12 cellular contexts compared by ENCODE assay signal in the genomic region with DNA sequence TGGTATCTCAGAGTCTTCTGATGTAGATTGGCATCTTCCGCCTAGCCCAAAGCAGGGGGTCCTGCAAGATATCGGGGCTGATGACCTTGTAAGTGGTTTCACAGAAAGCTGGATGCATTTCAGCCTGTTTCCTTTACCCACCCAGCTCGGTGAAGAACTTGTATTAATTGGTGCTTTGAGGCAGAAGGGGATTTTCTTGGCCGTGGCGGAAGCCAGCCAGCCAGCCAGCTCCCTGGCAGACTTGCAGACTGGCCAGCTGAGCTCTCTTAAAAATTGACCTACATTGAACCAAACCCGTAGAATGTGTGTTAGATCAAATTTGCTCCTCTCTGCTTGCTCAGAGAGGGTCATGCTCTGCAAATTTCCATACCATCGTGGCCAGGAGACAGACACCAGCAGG.
"Had no signal": no experiment of that assay in that cellular context is flagged by ENCODE, and none has a peak within 500 bp of the region (broad histone marks: within the 10 kb centered on the region; RNA-seq: fewer than 3 reads in every experiment).

No MANE protein-coding gene starts in this region.

- H3K4me1 Mint-ChIP-seq: naive B cell; stimulated activated effector memory CD8-positive, alpha-beta T cell treated with anti-CD3 and anti-CD28 coated beads, Interleukin-12 subunit alpha, Interleukin-12 subunit beta, amount 100 ng/mL, for 72 hours; T-cell had no signal

- H3K36me3 Mint-ChIP-seq: naive B cell; stimulated activated effector memory CD8-positive, alpha-beta T cell treated with anti-CD3 and anti-CD28 coated beads, Interleukin-12 subunit alpha, Interleukin-12 subunit beta, amount 100 ng/mL, for 72 hours; T-cell; type B pancreatic cell had no signal

- H3K27ac ChIP-seq: coronary artery had no signal

- DNase-seq: activated CD8-positive, alpha-beta memory T cell treated with anti-CD3 and anti-CD28 coated beads, Interleukin-2, amount 50 U/mL, for 4 hours; activated CD8-positive, alpha-beta T cell treated with anti-CD3 and anti-CD28 coated beads for 36 hours; activated T-cell treated with anti-CD3 and anti-CD28 coated beads, Interleukin-2, amount 50 U/mL, for 72 hours; effector CD8-positive, alpha-beta T cell; left ventricle myocardium superior; naive B cell; occipital lobe; T-cell; T1000 had no signal

- H3K4me3 ChIP-seq: coronary artery had no signal

- H3K4me3 Mint-ChIP-seq: activated CD8-positive, alpha-beta T cell treated with anti-CD3 and anti-CD28 coated beads for 36 hours; activated T-cell treated with anti-CD3 and anti-CD28 coated beads, Interleukin-2, amount 50 U/mL, for 72 hours; naive B cell; stimulated activated effector memory CD8-positive, alpha-beta T cell treated with anti-CD3 and anti-CD28 coated beads, Interleukin-12 subunit alpha, Interleukin-12 subunit beta, amount 100 ng/mL, for 72 hours; T-cell; type B pancreatic cell had no signal

- H3K27ac Mint-ChIP-seq: activated CD8-positive, alpha-beta T cell treated with anti-CD3 and anti-CD28 coated beads for 36 hours; activated T-cell treated with anti-CD3 and anti-CD28 coated beads, Interleukin-2, amount 50 U/mL, for 72 hours; naive B cell; stimulated activated effector memory CD8-positive, alpha-beta T cell treated with anti-CD3 and anti-CD28 coated beads, Interleukin-12 subunit alpha, Interleukin-12 subunit beta, amount 100 ng/mL, for 72 hours; T-cell; type B pancreatic cell had no signal

- H3K27me3 Mint-ChIP-seq: activated CD8-positive, alpha-beta T cell treated with anti-CD3 and anti-CD28 coated beads for 36 hours; T-cell; type B pancreatic cell had no signal

- H3K9me3 Mint-ChIP-seq: activated CD8-positive, alpha-beta T cell treated with anti-CD3 and anti-CD28 coated beads for 36 hours; stimulated activated effector memory CD8-positive, alpha-beta T cell treated with anti-CD3 and anti-CD28 coated beads, Interleukin-12 subunit alpha, Interleukin-12 subunit beta, amount 100 ng/mL, for 72 hours; type B pancreatic cell had no signal
